27 cellular contexts compared by ENCODE assay signal in genomic region chr10:70250956-70251680, GRCh38. TPM values are rescaled to one million over a fixed set of nuclear protein-coding genes. Genes with fewer than 3 reads are reported as not detected.
DNase-seq lines count a peak whose midpoint lies in the region; ATAC-seq, FAIRE-seq and TF ChIP-seq lines count a peak whose summit lies in the region.
"Had no signal": no experiment of that assay in that cellular context is flagged by ENCODE, and none has a peak within 500 bp of the region (broad histone marks: within the 10 kb centered on the region; RNA-seq: fewer than 3 reads in every experiment).

No MANE protein-coding gene starts in this region.

- intact Hi-C loops in K562 (cut with micrococcal nuclease) (no loop called here), head of caudate nucleus (cut with DNase I) (no loop called here), aorta (cut with DNase I) (no loop called here)

- no peak for ATAC-seq in K562
- ATAC-seq in aorta (ENCODE audit: low FRiP score), result peak; percentile 42
- ATAC-seq in HG03469 (IDR thresholded peaks at IDR 0.05; ENCODE audit: unreplicated experiment), result no peak
- no peak for ATAC-seq in HG02571 (IDR thresholded peaks at IDR 0.05; ENCODE audit: unreplicated experiment)

- H3K9ac ChIP-seq in K562 (ENCODE audit: insufficient read depth in 1 of 2, low read depth in 2 of 2, low read length in 2 of 2), result 0 out of 4 replicates have a peak overlapping the region, but pooled peaks of 1 of the 2 experiments have one; percentile 43
- H3K9ac ChIP-seq: BLaER1 treated with 17β-estradiol and CSF1 and Interleukin-3, amounts not matched to agents 10 nM and 100 nM had no signal

- H3K4me3 ChIP-seq in K562 (no peak overlapping the region), aorta (ENCODE audit: low read length in 2 of 2) (no peak overlapping the region)
- H3K4me3 ChIP-seq: BLaER1 treated with 17β-estradiol and CSF1 and Interleukin-3, amounts not matched to agents 10 nM and 100 nM; HAP-1; SK-N-MC had no signal

- no peak for TF ChIP-seq CTCF in K562 (IDR thresholded peaks at IDR 0.05 in 2 of 3, conservative IDR thresholded peaks at IDR 0.05 in 1 of 3; ENCODE audit: insufficient read depth in 2 of 3, low read depth in 1 of 3, low read length in 3 of 3)

- peaks cover 47 to 65% of the 10 kb centered on the region in 2 experiments for H3K27me3 ChIP-seq in K562 (ENCODE audit: control insufficient read depth in 2 of 2, insufficient read depth in 2 of 2, low read length in 2 of 2)
- no peaks in the 10 kb centered on the region for H3K27me3 ChIP-seq in aorta (ENCODE audit: control insufficient read depth in 1 of 2, insufficient read depth in 2 of 2, low read length in 1 of 2)
- H3K27me3 ChIP-seq: BLaER1 treated with 17β-estradiol and CSF1 and Interleukin-3, amounts not matched to agents 10 nM and 100 nM had no signal

- no peaks in the 10 kb centered on the region for H4K20me1 ChIP-seq in K562 (replicated peaks; ENCODE audit: control insufficient read depth, insufficient read depth, low read length)
- H4K20me1 ChIP-seq: BLaER1 treated with 17β-estradiol and CSF1 and Interleukin-3, amounts not matched to agents 10 nM and 100 nM had no signal

- no peaks in the 10 kb centered on the region for H3K79me2 ChIP-seq in K562 (ENCODE audit: control insufficient read depth, insufficient read depth, low read length)

- no peak overlapping the region for H2AFZ ChIP-seq in K562 (ENCODE audit: low read depth, low read length)

- H3K4me1 ChIP-seq in K562 (replicated peaks in 1 of 2; ENCODE audit: control insufficient read depth in 2 of 2, insufficient read depth in 2 of 2, low read length in 2 of 2) (peaks cover 0 to 15% of the 10 kb centered on the region in 2 experiments; a peak in 2 of 5 replicates), aorta (ENCODE audit: control insufficient read depth in 1 of 2, insufficient read depth in 2 of 2, low read length in 2 of 2) (no peaks in the 10 kb centered on the region)
- H3K4me1 ChIP-seq: BLaER1 treated with 17β-estradiol and CSF1 and Interleukin-3, amounts not matched to agents 10 nM and 100 nM had no signal

- no TSS peak for BruUV-seq in K562 (replicated peaks; lab: Mats Ljungman, UMichigan)

- H3K36me3 ChIP-seq in K562 (ENCODE audit: control insufficient read depth, insufficient read depth, low read length) (no peaks in the 10 kb centered on the region), aorta (ENCODE audit: control insufficient read depth in 1 of 2, insufficient read depth in 2 of 2, low read length in 1 of 2) (no peaks in the 10 kb centered on the region)
- H3K36me3 ChIP-seq: BLaER1 treated with 17β-estradiol and CSF1 and Interleukin-3, amounts not matched to agents 10 nM and 100 nM; HAP-1 had no signal

- FAIRE-seq in K562 (lab: Jason Lieb, UNC), result no peak
- FAIRE-seq: A204.1, D721Med, RCC 7860 had no signal

- no peaks in the 10 kb centered on the region for H3K9me1 ChIP-seq in K562 (ENCODE audit: control insufficient read depth, insufficient read depth, low read length)

- in situ Hi-C loops in K562 (cut with MboI), result no loop called here

- CTCF ChIA-PET in K562 (lab: Yijun Ruan, JAX; ENCODE audit: low intra/inter-chr PET ratio), result no interaction called here

- H3K4me2 ChIP-seq in K562 (ENCODE audit: insufficient read depth, low read length), result no peak overlapping the region
- H3K4me2 ChIP-seq: BLaER1 treated with 17β-estradiol and CSF1 and Interleukin-3, amounts not matched to agents 10 nM and 100 nM had no signal

- DNase-seq in K562 (ENCODE audit: extremely low read depth in 1 of 4, low spot score in 3 of 4) (no peak), head of caudate nucleus (peak in 33 of 42 donors; percentile 8 to 82 (median 47)), pons (ENCODE audit: low spot score) (peak; percentile 92), aorta (no peak), germinal center (ENCODE audit: low spot score) (no peak)
- DNase-seq: CD4-positive, alpha-beta T cell; DMS53; GOT3; HFFc6; Karpas-422; NCI-H1092; NCI-H1436; NCI-H187 treated with DMSO at 0.1 percent for 48 hours; NCI-H2171 treated with DMSO at 0.1 percent for 48 hours; NCI-H524 treated with DMSO at 0.1 percent for 48 hours; NCI-H774; SIG-M5 had no signal

- WGBS in K562 (ENCODE audit: insufficient coverage, low coverage, missing lambda C conversion rate), result 3% methylated on average over 11 of the region's 11 CpGs
- 94% methylated on average over 11 of the region's 11 CpGs for WGBS in aorta, 2 donors

- TF ChIP-seq POLR2A in K562 (conservative IDR thresholded peaks at IDR 0.05), result no peak

- no peaks in the 10 kb centered on the region for H3K9me3 ChIP-seq in K562 (replicated peaks; ENCODE audit: control insufficient read depth, insufficient read depth, low read depth, low read length)
- H3K9me3 ChIP-seq in aorta (ENCODE audit: control insufficient read depth, low read length), result no peaks in the 10 kb centered on the region

- TF ChIP-seq RAD21 in K562 (CRISPR knock-in tag; conservative IDR thresholded peaks at IDR 0.05 in 1 of 2, IDR thresholded peaks at IDR 0.05 in 1 of 2), result no peak

- POLR2A ChIA-PET in K562 (lab: Yijun Ruan, JAX), result interaction anchor here (0.7 to 4.4 kb wide), 3 partner anchors 14 to 82 kb away, joined by 3 to 15 read pairs (median 9); partner anchors contain the start of gene PPA1

- TF ChIP-seq EP300 in K562 (IDR thresholded peaks at IDR 0.05; ENCODE audit: low read length), result no peak

- H3K27ac ChIP-seq in K562 (ENCODE audit: extremely low read depth, low read depth, low read length) (no peak overlapping the region), aorta (ENCODE audit: low read depth in 1 of 2, low read length in 2 of 2) (no peak overlapping the region)
- H3K27ac ChIP-seq: BLaER1 treated with 17β-estradiol and CSF1 and Interleukin-3, amounts not matched to agents 10 nM and 100 nM; SK-N-MC had no signal

TF ChIP-seq in K562, 482 proteins besides CTCF, POLR2A, EP300 and RAD21:
- TF ChIP-seq CC2D1A (IDR thresholded peaks at IDR 0.05) (no peak), LARP7 (IDR thresholded peaks at IDR 0.05) (no peak), ETV6 (IDR thresholded peaks at IDR 0.05; ENCODE audit: borderline replicate concordance in 1 of 2, low read depth in 2 of 2, low read length in 1 of 2) (no peak), ETV6 (CRISPR knock-in tag; IDR thresholded peaks at IDR 0.05; ENCODE audit: borderline replicate concordance) (no peak), MEIS2 (IDR thresholded peaks at IDR 0.05; ENCODE audit: partially characterized antibody) (peak; percentile 11), NFATC3 (IDR thresholded peaks at IDR 0.05) (no peak)
TF ChIP-seq in K562: peak in this region for 1.

RNA-seq across cellular contexts. Expression of gene PPA1, which starts 17.9 kb away (rescaled TPM):
- total RNA-seq in K562 (2011; cell fraction: chromatin; rRNA removed; ENCODE audit: low replicate concordance), result 63.9 and 181 TPM in 2 replicates
- total RNA-seq in K562 (2011; cell fraction: nucleolus; rRNA removed), result 50.4 and 54.7 TPM in 2 replicates
- 123 and 276 TPM in 2 replicates for total RNA-seq in K562 (2011; cell fraction: nucleoplasm; rRNA removed)
- 378 and 453 TPM in 2 replicates for total RNA-seq in K562 (2014; rRNA removed)
- 635 and 699 TPM in 2 replicates for total RNA-seq in K562 (2014; rRNA removed; fragmentation: Illumina TruSeq; extraction: Trizol)
- total RNA-seq in K562 (2015; rRNA removed; fragmentation: Illumina TruSeq; extraction: Trizol), result 463 and 482 TPM in 2 replicates
- 418 and 448 TPM in 2 replicates for total RNA-seq in K562 (2021)
- polyA plus RNA-seq in K562 (2011; rRNA removed), result 408 and 606 TPM in 2 replicates
- 122 and 218 TPM in 2 replicates for polyA plus RNA-seq in K562 (2011; cell fraction: cytosol; rRNA removed)
- 92.6 and 127 TPM in 2 replicates for polyA plus RNA-seq in K562 (2011; cell fraction: nucleus; rRNA removed)
- 299 and 379 TPM in 2 replicates for polyA plus RNA-seq in K562 (2012)
- 454 and 471 TPM in 2 replicates for polyA plus RNA-seq in K562 (2014; fragmentation: Illumina TruSeq; extraction: Trizol)
- 100 to 1,000 TPM; 301 to 366 TPM for polyA plus RNA-seq in K562 (2014; fragmentation: Nextera tagmentation; extraction: Ambion mirVana)
- 591 and 627 TPM in 2 replicates for polyA plus RNA-seq in K562 (2014; rRNA removed)
- 573 and 613 TPM in 2 replicates for polyA minus RNA-seq in K562 (2011; rRNA and poly(A)+ RNA removed)
- polyA minus RNA-seq in K562 (2011; cell fraction: cytosol; rRNA and poly(A)+ RNA removed), result 121 and 162 TPM in 2 replicates
- polyA minus RNA-seq in K562 (2011; cell fraction: nucleus; rRNA and poly(A)+ RNA removed), result 49.1 and 87.5 TPM in 2 replicates
- total RNA-seq in aorta, result 10 to 100 TPM; 66.7 to 79.8 TPM
- polyA plus RNA-seq in aorta, result 100 to 1,000 TPM; 100 to 222 TPM

RNA-seq across cellular contexts. Expression of gene NPFFR1, which starts 32.7 kb away (rescaled TPM):
- total RNA-seq in K562 (2011; cell fraction: chromatin; rRNA removed; ENCODE audit: low replicate concordance), result not detected in 2 replicates
- not detected in 2 replicates for total RNA-seq in K562 (2011; cell fraction: nucleolus; rRNA removed)
- not detected in 2 replicates for total RNA-seq in K562 (2011; cell fraction: nucleoplasm; rRNA removed)
- total RNA-seq in K562 (2014; rRNA removed) (not detected in 2 replicates), K562 (2014; rRNA removed; fragmentation: Illumina TruSeq; extraction: Trizol) (under 0.01 TPM in 1 of 2 replicates, not detected in the other), K562 (2015; rRNA removed; fragmentation: Illumina TruSeq; extraction: Trizol) (not detected in 2 replicates), K562 (2021) (not detected in 2 replicates), aorta (under 1 TPM; 0.03 to 0.06 TPM)
- polyA plus RNA-seq in K562 (2011; rRNA removed) (not detected in 2 replicates), K562 (2014; fragmentation: Illumina TruSeq; extraction: Trizol) (not detected in 2 replicates), K562 (2014; fragmentation: Nextera tagmentation; extraction: Ambion mirVana) (not detected), K562 (2014; rRNA removed) (not detected in 2 replicates), aorta (under 1 TPM in 1 of 2 donors, not detected in 1; under 0.01 TPM)
- under 0.01 TPM in 1 of 2 replicates, not detected in the other for polyA plus RNA-seq in K562 (2011; cell fraction: cytosol; rRNA removed)
- polyA plus RNA-seq in K562 (2011; cell fraction: nucleus; rRNA removed), result not detected in 2 replicates
- not detected in 2 replicates for polyA plus RNA-seq in K562 (2012)
- not detected in 2 replicates for polyA minus RNA-seq in K562 (2011; rRNA and poly(A)+ RNA removed)
- polyA minus RNA-seq in K562 (2011; cell fraction: cytosol; rRNA and poly(A)+ RNA removed), result not detected in 2 replicates
- not detected in 2 replicates for polyA minus RNA-seq in K562 (2011; cell fraction: nucleus; rRNA and poly(A)+ RNA removed)
- total RNA-seq: Daoy, G401, HFFc6 had no signal

Comparison
In these comparisons a context has a peak if more than half of its experiments do, and no peak if none do; other contexts are left out.
1. DNase-seq: peak in head of caudate nucleus (33 of 42) and pons (single experiment); none in K562 (0 of 4), aorta (0 of 2) and germinal center (single experiment).